6 cellular contexts compared by ENCODE assay signal in the genomic region with DNA sequence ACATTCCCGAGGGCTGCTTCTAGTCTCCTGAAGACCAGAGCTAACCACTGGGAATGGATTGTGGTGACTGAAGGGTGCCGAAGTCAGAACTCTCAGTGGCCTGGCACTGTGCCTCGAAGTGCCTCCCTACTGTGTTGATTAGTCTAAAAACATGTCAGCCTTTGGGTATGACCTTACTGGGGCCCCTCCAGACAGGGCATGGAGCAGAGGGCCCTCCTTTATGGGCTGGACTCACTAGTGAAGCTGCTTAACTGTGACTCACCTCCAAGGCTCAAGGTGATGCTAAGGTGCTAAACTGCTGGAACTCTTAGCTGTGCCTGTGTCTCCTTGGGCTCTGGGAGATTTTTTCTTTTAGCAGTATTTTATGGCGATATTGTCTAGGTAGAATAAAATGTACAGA. TPM values are rescaled to one million over a fixed set of nuclear protein-coding genes. Genes with fewer than 3 reads are reported as not detected.
"Had no signal": no experiment of that assay in that cellular context is flagged by ENCODE, and none has a peak within 500 bp of the region (broad histone marks: within the 10 kb centered on the region; RNA-seq: fewer than 3 reads in every experiment).

No MANE protein-coding gene starts in this region.

RNA-seq across cellular contexts. Expression of gene LGALS9C, which starts 2.6 kb away (rescaled TPM):
- total RNA-seq: GM23248, GM23338, H1, H4, H7, H9 had no signal
- polyA plus RNA-seq: GM23248, GM23338 had no signal
